11 cellular contexts compared by ENCODE assay signal in the genomic region with DNA sequence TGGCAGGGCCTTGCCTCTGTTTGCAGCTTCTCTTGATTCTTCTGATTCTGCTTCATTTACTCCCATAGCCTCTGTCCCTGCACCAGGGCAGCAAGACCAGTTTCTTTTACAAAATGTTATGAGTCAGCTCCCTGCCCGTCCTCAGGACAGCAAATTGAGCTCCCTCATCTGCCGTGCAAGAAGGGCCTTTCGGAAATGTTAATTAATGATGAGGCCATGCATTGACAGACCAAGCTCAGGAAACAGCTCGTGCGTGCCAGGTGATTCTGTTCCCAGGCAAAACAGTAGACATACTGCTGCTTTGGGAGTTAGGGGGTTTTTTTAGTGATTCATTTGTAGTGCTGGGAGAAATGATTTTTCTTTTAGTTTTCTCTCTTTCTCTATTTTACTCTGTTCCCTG.
A peak's percentile ranks its signal among the peaks of the same experiment; 100 is the strongest.
DNase-seq lines count a peak whose midpoint lies in the region; ATAC-seq, FAIRE-seq and TF ChIP-seq lines count a peak whose summit lies in the region.
"Had no signal": no experiment of that assay in that cellular context is flagged by ENCODE, and none has a peak within 500 bp of the region (broad histone marks: within the 10 kb centered on the region; RNA-seq: fewer than 3 reads in every experiment).

No MANE protein-coding gene starts in this region.

- H3K27ac ChIP-seq in brain microvascular endothelial cell, result no peak overlapping the region
- H3K27ac ChIP-seq: C4-2B had no signal

- H3K36me3 ChIP-seq in bronchial epithelial cell (ENCODE audit: control insufficient read depth, insufficient read depth, low read length) (no peaks in the 10 kb centered on the region), brain microvascular endothelial cell (replicated peaks) (no peaks in the 10 kb centered on the region)

- no peaks in the 10 kb centered on the region for H3K27me3 ChIP-seq in bronchial epithelial cell (ENCODE audit: control insufficient read depth, insufficient read depth, low read length)
- H3K27me3 ChIP-seq in brain microvascular endothelial cell (replicated peaks), result peaks cover 3% of the 10 kb centered on the region

- ATAC-seq in GM19455 (IDR thresholded peaks at IDR 0.05; ENCODE audit: unreplicated experiment) (peak; percentile 66), HG03066 (IDR thresholded peaks at IDR 0.05; ENCODE audit: low read depth, unreplicated experiment) (peak; percentile 78), HG02970 (IDR thresholded peaks at IDR 0.05; ENCODE audit: low FRiP score, unreplicated experiment) (no peak)
- ATAC-seq: activated T-helper 17 cell treated with anti-CD3 and anti-CD28 coated beads, Interleukin-2, amount 50 U/mL, for 72 hours; K562 had no signal

- FAIRE-seq in bronchial epithelial cell (lab: Jason Lieb, UNC), result no peak
- FAIRE-seq: K562 had no signal

- peak; percentile 19 for DNase-seq in GM10266 (ENCODE audit: extremely low spot score)
- DNase-seq in bronchial epithelial cell (ENCODE audit: low read depth), result peak; percentile 44
- DNase-seq in inferior parietal cortex (ENCODE audit: extremely low spot score), result no peak
- no peak for DNase-seq in brain microvascular endothelial cell
- no peak for DNase-seq in NCI-H1436 treated with DMSO at 0.1 percent for 48 hours (lab: John Stamatoyannopoulos, UW)

- TF ChIP-seq CTCF in GM10266 (IDR thresholded peaks at IDR 0.05; ENCODE audit: control insufficient read depth, insufficient read depth, low read depth, missing control alignments), result no peak
- no peak for TF ChIP-seq CTCF in bronchial epithelial cell (IDR thresholded peaks at IDR 0.05; ENCODE audit: insufficient read depth, low read length, severe bottlenecking)
- no peak for TF ChIP-seq CTCF in brain microvascular endothelial cell (IDR thresholded peaks at IDR 0.05; ENCODE audit: low read depth, low read length, missing control alignments)

- no peak overlapping the region for H3K4me3 ChIP-seq in bronchial epithelial cell (ENCODE audit: low read depth, low read length)
- no peak overlapping the region for H3K4me3 ChIP-seq in brain microvascular endothelial cell (ENCODE audit: low read depth, low read length)
- H3K4me3 ChIP-seq: K562 had no signal

- in situ Hi-C loops in brain microvascular endothelial cell (cut with HindIII; ENCODE audit: low pct_ligation_motif_present, low sequenced_read_pairs), result no loop called here

Comparison
In these comparisons a context has a peak if more than half of its experiments do, and no peak if none do; other contexts are left out.
1. DNase-seq: peak in GM10266 (single experiment) and bronchial epithelial cell (single experiment); none in inferior parietal cortex (single experiment), brain microvascular endothelial cell (single experiment) and NCI-H1436 treated with DMSO at 0.1 percent for 48 hours (single experiment).